ENCODE assay signal across 36 cellular contexts in genomic region chr10:72417971-72418370, GRCh38.
"Had no signal": no experiment of that assay in that cellular context is flagged by ENCODE, and none has a peak within 500 bp of the region (broad histone marks: within the 10 kb centered on the region; RNA-seq: fewer than 3 reads in every experiment).

No MANE protein-coding gene starts in this region.

- H3K27ac ChIP-seq: ascending aorta, ovary, prostate gland, sigmoid colon, upper lobe of left lung, vagina had no signal

- H3K4me2 ChIP-seq: smooth muscle cell had no signal

- H3K4me1 Mint-ChIP-seq: activated CD4-positive, alpha-beta memory T cell treated with anti-CD3 and anti-CD28 coated beads, Interleukin-2, amount 10 ng/mL, durations not matched to agents 7 days and 5 days; activated CD4-positive, alpha-beta T cell treated with anti-CD3 and anti-CD28 coated beads, Interleukin-2, amount 10 ng/mL, durations not matched to agents 7 days and 5 days; activated naive CD4-positive, alpha-beta T cell treated with anti-CD3 and anti-CD28 coated beads, Interleukin-2, amount 10 ng/mL, durations not matched to agents 7 days and 5 days; activated naive CD8-positive, alpha-beta T cell treated with anti-CD3 and anti-CD28 coated beads, Interleukin-2, amount 10 ng/mL, durations not matched to agents 7 days and 5 days; immature natural killer cell; natural killer cell; stimulated activated memory B cell treated with anti-CD40 and anti-IgM and Interleukin-4, amounts not matched to agents 10 μg/mL and 1 μg/mL and 100 μg/mL, for 72 hours; stimulated activated naive CD8-positive, alpha-beta T cell treated with anti-CD3 and anti-CD28 coated beads, Interleukin-15, amount 100 ng/mL, for 72 hours had no signal

- H3K27me3 ChIP-seq: ascending aorta, ovary, sigmoid colon, upper lobe of left lung, vagina had no signal

- H3K27ac Mint-ChIP-seq: activated CD4-positive, alpha-beta memory T cell treated with anti-CD3 and anti-CD28 coated beads, Interleukin-2, amount 10 ng/mL, durations not matched to agents 7 days and 5 days; activated CD4-positive, alpha-beta T cell treated with anti-CD3 and anti-CD28 coated beads, Interleukin-2, amount 10 ng/mL, durations not matched to agents 7 days and 5 days; activated naive CD4-positive, alpha-beta T cell treated with anti-CD3 and anti-CD28 coated beads, Interleukin-2, amount 10 ng/mL, durations not matched to agents 7 days and 5 days; activated naive CD8-positive, alpha-beta T cell treated with anti-CD3 and anti-CD28 coated beads, Interleukin-2, amount 10 ng/mL, durations not matched to agents 7 days and 5 days; activated T-cell treated with anti-CD3 and anti-CD28 coated beads, Interleukin-2, amount 50 U/mL, for 24 hours; immature natural killer cell; natural killer cell; stimulated activated memory B cell treated with anti-CD40 and anti-IgM and Interleukin-4, amounts not matched to agents 10 μg/mL and 1 μg/mL and 100 μg/mL, for 72 hours; stimulated activated naive CD8-positive, alpha-beta T cell treated with anti-CD3 and anti-CD28 coated beads, Interleukin-15, amount 100 ng/mL, for 72 hours; T-helper 17 cell had no signal

- H3K4me3 ChIP-seq: ascending aorta, ovary, prostate gland, sigmoid colon, smooth muscle cell, upper lobe of left lung, vagina had no signal

- H3K9me3 ChIP-seq: ascending aorta, ovary, prostate gland, upper lobe of left lung, vagina had no signal

- H3K4me1 ChIP-seq: ascending aorta, prostate gland, sigmoid colon, upper lobe of left lung, vagina had no signal

- DNase-seq: activated CD4-positive, alpha-beta memory T cell treated with anti-CD3 and anti-CD28 coated beads, Interleukin-2, amount 10 ng/mL, durations not matched to agents 7 days and 5 days; activated CD4-positive, alpha-beta T cell treated with anti-CD3 and anti-CD28 coated beads for 1 hour; activated CD4-positive, alpha-beta T cell treated with anti-CD3 and anti-CD28 coated beads, Interleukin-2, amount 10 ng/mL, durations not matched to agents 7 days and 5 days; activated CD8-positive, alpha-beta memory T cell treated with anti-CD3 and anti-CD28 coated beads, Interleukin-2, amount 50 U/mL, for 48 hours; activated gamma-delta T cell; activated naive CD4-positive, alpha-beta T cell treated with anti-CD3 and anti-CD28 coated beads, Interleukin-2, amount 10 ng/mL, durations not matched to agents 7 days and 5 days; activated naive CD8-positive, alpha-beta T cell treated with anti-CD3 and anti-CD28 coated beads, Interleukin-2, amount 10 ng/mL, durations not matched to agents 7 days and 5 days; activated T-cell treated with anti-CD3 and anti-CD28 coated beads, Interleukin-2, amount 50 U/mL, for 24 hours; central memory CD4-positive, alpha-beta T cell; dermis blood vessel endothelial cell; effector CD4-positive, alpha-beta T cell; erythroblast; head of caudate nucleus; hippocampal formation; immature natural killer cell; kidney; left colon; mammary epithelial cell; midbrain; natural killer cell; ovary; retina; sigmoid colon; stimulated activated CD4-positive, alpha-beta T cell treated with anti-CD3 and anti-CD28 coated beads, Interleukin-1b, Interleukin-23, amount 100 ng/mL, for 48 hours; stimulated activated CD4-positive, alpha-beta T cell treated with anti-CD3 and anti-CD28 coated beads, Interleukin-4, amount 100 ng/mL, for 4 hours; stimulated activated CD8-positive, alpha-beta memory T cell treated with anti-CD3 and anti-CD28 coated beads, Interleukin-4, amount 100 ng/mL, for 48 hours; stimulated activated naive CD8-positive, alpha-beta T cell treated with anti-CD3 and anti-CD28 coated beads, Interleukin-15, amount 100 ng/mL, for 72 hours; substantia nigra; T-helper 17 cell; T1000; upper lobe of left lung had no signal

- H3K36me3 ChIP-seq: ovary, prostate gland had no signal

- H3K4me3 Mint-ChIP-seq: activated CD4-positive, alpha-beta memory T cell treated with anti-CD3 and anti-CD28 coated beads, Interleukin-2, amount 10 ng/mL, durations not matched to agents 7 days and 5 days; activated CD4-positive, alpha-beta T cell treated with anti-CD3 and anti-CD28 coated beads, Interleukin-2, amount 10 ng/mL, durations not matched to agents 7 days and 5 days; activated naive CD4-positive, alpha-beta T cell treated with anti-CD3 and anti-CD28 coated beads, Interleukin-2, amount 10 ng/mL, durations not matched to agents 7 days and 5 days; activated naive CD8-positive, alpha-beta T cell treated with anti-CD3 and anti-CD28 coated beads, Interleukin-2, amount 10 ng/mL, durations not matched to agents 7 days and 5 days; activated T-cell treated with anti-CD3 and anti-CD28 coated beads, Interleukin-2, amount 50 U/mL, for 24 hours; immature natural killer cell; natural killer cell; stimulated activated memory B cell treated with anti-CD40 and anti-IgM and Interleukin-4, amounts not matched to agents 10 μg/mL and 1 μg/mL and 100 μg/mL, for 72 hours; stimulated activated naive CD8-positive, alpha-beta T cell treated with anti-CD3 and anti-CD28 coated beads, Interleukin-15, amount 100 ng/mL, for 72 hours; T-helper 17 cell had no signal

- H3K27me3 Mint-ChIP-seq: activated CD4-positive, alpha-beta memory T cell treated with anti-CD3 and anti-CD28 coated beads, Interleukin-2, amount 10 ng/mL, durations not matched to agents 7 days and 5 days; activated CD4-positive, alpha-beta T cell treated with anti-CD3 and anti-CD28 coated beads, Interleukin-2, amount 10 ng/mL, durations not matched to agents 7 days and 5 days; activated naive CD4-positive, alpha-beta T cell treated with anti-CD3 and anti-CD28 coated beads, Interleukin-2, amount 10 ng/mL, durations not matched to agents 7 days and 5 days; activated T-cell treated with anti-CD3 and anti-CD28 coated beads, Interleukin-2, amount 50 U/mL, for 24 hours; stimulated activated memory B cell treated with anti-CD40 and anti-IgM and Interleukin-4, amounts not matched to agents 10 μg/mL and 1 μg/mL and 100 μg/mL, for 72 hours; stimulated activated naive CD8-positive, alpha-beta T cell treated with anti-CD3 and anti-CD28 coated beads, Interleukin-15, amount 100 ng/mL, for 72 hours; T-helper 17 cell had no signal

- ATAC-seq: natural killer cell; stimulated activated memory B cell treated with anti-CD40 and anti-IgM and Interleukin-4, amounts not matched to agents 10 μg/mL and 1 μg/mL and 100 μg/mL, for 72 hours; stimulated activated naive CD8-positive, alpha-beta T cell treated with anti-CD3 and anti-CD28 coated beads, Interleukin-15, amount 100 ng/mL, for 72 hours; T-helper 17 cell had no signal
